9 cellular contexts compared by ENCODE assay signal in genomic region chr5:10635257-10635860, GRCh38.
DNase-seq lines count a peak whose midpoint lies in the region; ATAC-seq, FAIRE-seq and TF ChIP-seq lines count a peak whose summit lies in the region.
"Had no signal": no experiment of that assay in that cellular context is flagged by ENCODE, and none has a peak within 500 bp of the region (broad histone marks: within the 10 kb centered on the region; RNA-seq: fewer than 3 reads in every experiment).

No MANE protein-coding gene starts in this region.

- peaks cover 3% of the 10 kb centered on the region; the same call in 1 of the 2 replicates for H3K27me3 Mint-ChIP-seq in WTC11 (ENCODE audit: low read depth)

- POLR2A ChIA-PET in WTC11 (lab: Charles Lee) = no interaction called here
- POLR2A ChIA-PET in endothelial cell of umbilical vein (lab: Charles Lee) = no interaction called here

- H3K9me3 ChIP-seq in endothelial cell of umbilical vein (replicated peaks; ENCODE audit: control insufficient read depth, insufficient read depth, low read length) = no peaks in the 10 kb centered on the region

- H3K4me3 ChIP-seq in endothelial cell of umbilical vein (replicated peaks in 1 of 3; ENCODE audit: insufficient read depth in 1 of 3, low read depth in 1 of 3, low read length in 3 of 3) = no peak overlapping the region
- H3K4me3 ChIP-seq: cardiac muscle cell had no signal

- intact Hi-C loops in endothelial cell of umbilical vein (cut with micrococcal nuclease) = no loop called here

- peak; percentile 77 for FAIRE-seq in endothelial cell of umbilical vein (lab: Jason Lieb, UNC)

- H4K20me1 ChIP-seq in endothelial cell of umbilical vein (replicated peaks; ENCODE audit: control insufficient read depth, extremely low read depth, insufficient read depth, low read length) = no peaks in the 10 kb centered on the region

- H3K79me2 ChIP-seq in endothelial cell of umbilical vein (ENCODE audit: control insufficient read depth, insufficient read depth, low read length) = no peaks in the 10 kb centered on the region

- TF ChIP-seq CTCF in WTC11 (IDR thresholded peaks at IDR 0.05) = no peak
- TF ChIP-seq CTCF in endothelial cell of umbilical vein (IDR thresholded peaks at IDR 0.05; ENCODE audit: extremely low read depth in 1 of 2, insufficient read depth in 1 of 2, low read depth in 1 of 2, low read length in 2 of 2) = no peak

- TF ChIP-seq POLR2A in endothelial cell of umbilical vein (IDR thresholded peaks at IDR 0.05; ENCODE audit: low read depth, low read length) = no peak

- H3K36me3 ChIP-seq in endothelial cell of umbilical vein (ENCODE audit: control insufficient read depth in 2 of 2, extremely low read depth in 1 of 2, insufficient read depth in 2 of 2, low read length in 2 of 2) = no peaks in the 10 kb centered on the region
- H3K36me3 ChIP-seq: cardiac muscle cell had no signal

- no peak overlapping the region for H3K27ac ChIP-seq in endothelial cell of umbilical vein (ENCODE audit: insufficient read depth, low read depth, low read length)
- H3K27ac ChIP-seq: cardiac muscle cell had no signal

- H3K4me1 Mint-ChIP-seq in WTC11 = peaks cover 57% of the 10 kb centered on the region

- no peak overlapping the region for H2AFZ ChIP-seq in endothelial cell of umbilical vein (ENCODE audit: low read depth, low read length)

- no peak overlapping the region for H3K9ac ChIP-seq in endothelial cell of umbilical vein (replicated peaks; ENCODE audit: extremely low read depth, insufficient read depth, low read length)

- peak; percentile 91 for DNase-seq in A172 (ENCODE audit: low spot score)
- no peak for DNase-seq in WTC11 (ENCODE audit: low spot score)
- DNase-seq in endothelial cell of umbilical vein (ENCODE audit: low read depth, low spot score) = peak; percentile 64
- DNase-seq in stimulated activated CD8-positive, alpha-beta memory T cell treated with anti-CD3 and anti-CD28 coated beads, Interleukin-12 subunit alpha, Interleukin-12 subunit beta, amount 100 ng/mL, for 24 hours (ENCODE audit: extremely low read depth) = peak; percentile 55
- no peak for DNase-seq in DMS79 (lab: John Stamatoyannopoulos, UW)
- no peak for DNase-seq in NCI-H1694 treated with DMSO at 0.1 percent for 48 hours (lab: John Stamatoyannopoulos, UW)

- dilution Hi-C loops in endothelial cell of umbilical vein (cut with MboI; ENCODE audit: extremely low pct_ligation_motif_present, low sequenced_read_pairs) = no loop called here

- H3K9me3 Mint-ChIP-seq in WTC11 = no peaks in the 10 kb centered on the region; the same call in 1 of the 2 replicates

- BruUV-seq in endothelial cell of umbilical vein (replicated peaks; lab: Mats Ljungman, UMichigan) = no TSS peak

- peaks cover 18% of the 10 kb centered on the region for H3K4me1 ChIP-seq in endothelial cell of umbilical vein (ENCODE audit: control insufficient read depth, extremely low read depth, insufficient read depth, low read length)

- CTCF ChIA-PET in WTC11 (lab: Charles Lee) = interaction anchor here (0.9 kb wide), 1 partner anchor 27 kb away, joined by 4 read pairs; no protein-coding TSS in a partner anchor
- CTCF ChIA-PET in endothelial cell of umbilical vein (lab: Charles Lee) = interaction anchor here (1.1 to 1.5 kb wide), 4 partner anchors 10 to 183 kb away, joined by 3 to 10 read pairs (median 4); no protein-coding TSS in a partner anchor

- peak overlapping the region; percentile 26 for H3K4me2 ChIP-seq in endothelial cell of umbilical vein (ENCODE audit: insufficient read depth, low read length)

- H3K36me3 Mint-ChIP-seq in WTC11 = no peaks in the 10 kb centered on the region; the same call in 1 of the 2 replicates

- ATAC-seq in GM19395 (IDR thresholded peaks at IDR 0.05; ENCODE audit: unreplicated experiment) (peak; percentile 69), HG03354 (IDR thresholded peaks at IDR 0.05; ENCODE audit: poor library complexity, severe bottlenecking, unreplicated experiment) (peak; percentile 77), WTC11 (peak; percentile 6; the same call in 1 of the 2 replicates)

- H3K9me1 ChIP-seq in endothelial cell of umbilical vein (replicated peaks; ENCODE audit: control insufficient read depth, extremely low read depth, insufficient read depth, low read length) = no peaks in the 10 kb centered on the region

- no peak overlapping the region for H3K27ac Mint-ChIP-seq in WTC11

- no peak overlapping the region for H3K4me3 Mint-ChIP-seq in WTC11

- no peaks in the 10 kb centered on the region for H3K27me3 ChIP-seq in endothelial cell of umbilical vein (ENCODE audit: control insufficient read depth in 2 of 2, insufficient read depth in 2 of 2, low read length in 2 of 2)
- H3K27me3 ChIP-seq: cardiac muscle cell had no signal

TF ChIP-seq in WTC11, 78 proteins besides CTCF, POLR2A, EP300 and RAD21 (continues in another document):
- TF ChIP-seq ZMAT4 (CRISPR knock-in tag; IDR thresholded peaks at IDR 0.05) = no peak
- no peak for TF ChIP-seq CREB1 (CRISPR knock-in tag; IDR thresholded peaks at IDR 0.05)
- TF ChIP-seq GRHL2 (CRISPR knock-in tag; IDR thresholded peaks at IDR 0.05; ENCODE audit: insufficient replicate concordance, severe bottlenecking) = no peak
- TF ChIP-seq ATF6 (CRISPR knock-in tag; IDR thresholded peaks at IDR 0.05) = no peak
- TF ChIP-seq ZNF423 (CRISPR knock-in tag; IDR thresholded peaks at IDR 0.05) = no peak
- TF ChIP-seq ATF3 (CRISPR knock-in tag; conservative IDR thresholded peaks at IDR 0.05) = no peak
- TF ChIP-seq FOXK1 (CRISPR knock-in tag; IDR thresholded peaks at IDR 0.05) = no peak

TF ChIP-seq in endothelial cell of umbilical vein, 7 proteins besides CTCF, POLR2A, EP300 and RAD21:
- TF ChIP-seq FOS (IDR thresholded peaks at IDR 0.05; ENCODE audit: borderline replicate concordance, insufficient read depth, low read length) = peak; percentile 88
- TF ChIP-seq MYC (IDR thresholded peaks at IDR 0.05; ENCODE audit: low read depth, low read length) = no peak
- peak; percentile 50 for TF ChIP-seq JUN (IDR thresholded peaks at IDR 0.05; ENCODE audit: borderline replicate concordance, insufficient read depth, insufficient read length, low read depth)
- no peak for TF ChIP-seq EZH2 (IDR thresholded peaks at IDR 0.05; ENCODE audit: borderline replicate concordance, low read depth, low read length, severe bottlenecking)
- TF ChIP-seq GATA2 (IDR thresholded peaks at IDR 0.05; ENCODE audit: insufficient read depth, insufficient read length, low read depth, low read length) = no peak
- no peak for TF ChIP-seq POLR2AphosphoS5 (IDR thresholded peaks at IDR 0.05; ENCODE audit: insufficient read depth, low read depth, low read length)
- no peak for TF ChIP-seq MAX (IDR thresholded peaks at IDR 0.05; ENCODE audit: insufficient read depth, insufficient read length)

Comparison
In these comparisons a context has a peak if more than half of its experiments do, and no peak if none do; other contexts are left out.
1. DNase-seq: peak in A172 (single experiment), endothelial cell of umbilical vein (single experiment) and stimulated activated CD8-positive, alpha-beta memory T cell treated with anti-CD3 and anti-CD28 coated beads, Interleukin-12 subunit alpha, Interleukin-12 subunit beta, amount 100 ng/mL, for 24 hours (single experiment); none in WTC11 (single experiment), DMS79 (single experiment) and NCI-H1694 treated with DMSO at 0.1 percent for 48 hours (single experiment).
2. ATAC-seq: peak in every context shown above with its lines; median percentile 77 in HG03354; 69 in GM19395; 6 in WTC11.